In genomic region chr2:239163306-239164070, GRCh38 we compare ENCODE assay signal across 1 cellular context.
TF ChIP-seq lines count a peak whose summit lies in the region.

No MANE protein-coding gene starts in this region.

TF ChIP-seq in HepG2, 621 proteins besides CTCF, POLR2A, EP300 and RAD21 (continued from another document):
- TF ChIP-seq ZNF839 (CRISPR knock-in tag; IDR thresholded peaks at IDR 0.05; ENCODE audit: borderline replicate concordance) (no peak), ZNF550 (CRISPR knock-in tag; IDR thresholded peaks at IDR 0.05; ENCODE audit: borderline replicate concordance) (no peak), AHDC1 (CRISPR knock-in tag; IDR thresholded peaks at IDR 0.05; ENCODE audit: borderline replicate concordance) (no peak), ZNF891 (CRISPR knock-in tag; IDR thresholded peaks at IDR 0.05) (no peak), ZNF30 (CRISPR knock-in tag; IDR thresholded peaks at IDR 0.05) (no peak), RBM22 (optimal IDR thresholded peaks at IDR 0.05; ENCODE audit: low read length) (no peak), ZNF143 (CRISPR knock-in tag; IDR thresholded peaks at IDR 0.05) (no peak)
TF ChIP-seq in HepG2: peak in this region for 0.
